In the genomic region with DNA sequence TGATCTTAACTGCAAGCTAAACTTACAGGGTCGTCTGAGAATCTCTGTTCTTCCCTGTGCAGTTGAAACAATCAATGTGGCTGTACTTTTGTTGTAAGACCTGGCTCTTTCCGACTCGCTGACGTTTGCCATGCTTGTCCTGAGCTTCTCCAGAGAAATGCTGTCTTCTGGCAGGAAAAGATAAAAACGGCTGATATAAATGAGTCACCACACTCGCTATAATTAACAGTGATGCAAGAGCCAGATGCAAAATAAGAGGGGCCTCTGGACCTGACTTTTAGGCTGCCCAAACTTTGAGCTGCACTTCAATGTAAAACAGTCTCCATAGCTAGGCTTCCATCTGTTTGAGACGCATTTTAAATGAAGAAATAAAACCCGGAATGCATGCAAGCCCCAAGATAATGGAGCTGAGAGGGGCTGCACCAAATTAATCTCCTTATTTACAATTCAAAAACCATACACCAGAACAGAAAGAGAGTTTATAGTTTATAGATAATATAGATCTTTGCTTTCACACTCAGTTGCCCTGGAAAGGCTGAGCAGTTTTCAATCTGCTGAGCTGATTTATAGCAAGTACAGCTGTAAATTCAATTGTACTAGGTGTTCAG, we compare ENCODE assay signal across 1 cellular context.
TF ChIP-seq lines count a peak whose summit lies in the region.

No MANE protein-coding gene starts in this region.

TF ChIP-seq in K562, 482 proteins besides CTCF, POLR2A, EP300 and RAD21 (continued from another document):
- TF ChIP-seq TCFL5 (CRISPR knock-in tag; conservative IDR thresholded peaks at IDR 0.05) (no peak), SIN3A (IDR thresholded peaks at IDR 0.05; ENCODE audit: borderline replicate concordance in 2 of 2, control insufficient read depth in 1 of 2, low read depth in 2 of 2, low read length in 2 of 2) (no peak), FOS (IDR thresholded peaks at IDR 0.05; ENCODE audit: extremely low read depth, insufficient read length) (peak; percentile 62), NR2F6 (CRISPR knock-in tag; IDR thresholded peaks at IDR 0.05) (no peak), NFXL1 (CRISPR knock-in tag; IDR thresholded peaks at IDR 0.05) (no peak), HDAC2 (IDR thresholded peaks at IDR 0.05) (peak; percentile 36; the same call in 1 of the 2 replicates), HNRNPUL1 (IDR thresholded peaks at IDR 0.05; ENCODE audit: low read length) (no peak), SAP30 (IDR thresholded peaks at IDR 0.05; ENCODE audit: borderline replicate concordance, insufficient read depth, low read depth, low read length, poor library complexity, severe bottlenecking) (no peak), MCM7 (IDR thresholded peaks at IDR 0.05) (no peak), ZNF274 (IDR thresholded peaks at IDR 0.05; ENCODE audit: borderline replicate concordance, low read depth, low read length) (no peak), PRPF4 (IDR thresholded peaks at IDR 0.05; ENCODE audit: insufficient read depth, low read depth, low read length, poor library complexity, severe bottlenecking) (no peak), NCOR1 (IDR thresholded peaks at IDR 0.05) (peak; percentile 64), SMAD3 (CRISPR knock-in tag; conservative IDR thresholded peaks at IDR 0.05) (no peak; the same call in 1 of the 2 replicates), LCOR (CRISPR knock-in tag; IDR thresholded peaks at IDR 0.05) (no peak), CBX8 (IDR thresholded peaks at IDR 0.05; ENCODE audit: borderline replicate concordance, extremely low read depth, low read depth, low read length, poor library complexity, severe bottlenecking) (no peak), ETV1 (tag; conservative IDR thresholded peaks at IDR 0.05; ENCODE audit: low read depth) (peak; percentile 50; the same call in 1 of the 2 replicates), NCOA1 (IDR thresholded peaks at IDR 0.05; ENCODE audit: low read depth) (peak; percentile 54; the same call in 1 of the 2 replicates), SUPT5H (IDR thresholded peaks at IDR 0.05) (no peak)
- TF ChIP-seq, protein P1, sequence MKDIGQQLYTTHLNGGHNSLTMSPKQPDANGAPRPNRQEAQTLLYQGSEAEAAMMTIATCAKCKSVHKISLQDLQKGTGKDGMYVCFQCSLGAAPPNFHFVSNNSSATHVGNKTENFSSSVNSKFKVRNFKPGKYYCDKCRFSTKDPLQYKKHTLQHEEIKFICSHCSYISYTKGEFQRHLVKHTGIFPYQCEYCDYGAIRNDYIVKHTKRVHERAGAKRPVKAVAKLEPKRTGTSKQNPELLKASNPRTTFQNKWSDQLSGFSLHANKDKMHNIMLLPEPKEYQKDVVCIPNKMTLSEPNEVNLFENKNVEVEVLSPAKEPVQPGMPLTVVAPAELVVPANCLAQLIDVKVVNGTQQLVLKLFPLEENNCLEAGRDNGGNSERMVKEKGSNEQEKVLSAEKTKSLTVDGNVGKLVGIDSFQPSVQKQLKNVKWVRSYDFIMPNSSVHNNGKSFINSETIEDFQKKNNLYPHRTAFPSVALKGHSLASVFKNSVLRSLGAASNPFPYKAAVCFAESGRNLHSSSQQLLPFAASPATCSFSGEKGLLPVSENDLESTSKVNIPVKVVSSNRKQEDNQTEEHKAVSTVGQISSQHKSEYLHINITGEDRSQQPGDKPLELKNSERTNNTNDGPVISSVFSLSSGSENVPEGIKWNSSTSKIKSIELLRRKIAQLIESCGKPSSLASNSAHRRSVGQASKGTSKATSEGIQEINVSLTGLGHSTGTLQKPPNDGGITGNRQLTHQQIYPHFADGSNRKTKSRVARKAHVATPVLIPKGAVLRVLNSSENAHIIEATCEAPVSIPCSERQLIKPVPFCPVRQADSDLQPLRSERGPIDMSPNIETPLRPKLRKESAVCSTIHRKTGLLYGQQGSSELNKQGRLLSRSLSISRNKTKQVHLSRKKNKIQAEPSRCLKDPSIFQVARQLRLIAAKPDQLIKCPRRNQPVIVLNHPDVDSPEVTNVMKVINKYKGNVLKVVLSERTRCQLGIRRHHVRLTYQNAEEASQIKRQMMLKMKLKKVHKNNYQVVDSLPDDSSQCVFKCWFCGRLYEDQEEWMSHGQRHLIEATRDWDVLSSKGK (CRISPR knock-in tag; IDR thresholded peaks at IDR 0.05), result no peak
- TF ChIP-seq, protein P2, sequence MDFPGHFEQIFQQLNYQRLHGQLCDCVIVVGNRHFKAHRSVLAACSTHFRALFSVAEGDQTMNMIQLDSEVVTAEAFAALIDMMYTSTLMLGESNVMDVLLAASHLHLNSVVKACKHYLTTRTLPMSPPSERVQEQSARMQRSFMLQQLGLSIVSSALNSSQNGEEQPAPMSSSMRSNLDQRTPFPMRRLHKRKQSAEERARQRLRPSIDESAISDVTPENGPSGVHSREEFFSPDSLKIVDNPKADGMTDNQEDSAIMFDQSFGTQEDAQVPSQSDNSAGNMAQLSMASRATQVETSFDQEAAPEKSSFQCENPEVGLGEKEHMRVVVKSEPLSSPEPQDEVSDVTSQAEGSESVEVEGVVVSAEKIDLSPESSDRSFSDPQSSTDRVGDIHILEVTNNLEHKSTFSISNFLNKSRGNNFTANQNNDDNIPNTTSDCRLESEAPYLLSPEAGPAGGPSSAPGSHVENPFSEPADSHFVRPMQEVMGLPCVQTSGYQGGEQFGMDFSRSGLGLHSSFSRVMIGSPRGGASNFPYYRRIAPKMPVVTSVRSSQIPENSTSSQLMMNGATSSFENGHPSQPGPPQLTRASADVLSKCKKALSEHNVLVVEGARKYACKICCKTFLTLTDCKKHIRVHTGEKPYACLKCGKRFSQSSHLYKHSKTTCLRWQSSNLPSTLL (IDR thresholded peaks at IDR 0.05), result no peak
- TF ChIP-seq, protein P3, sequence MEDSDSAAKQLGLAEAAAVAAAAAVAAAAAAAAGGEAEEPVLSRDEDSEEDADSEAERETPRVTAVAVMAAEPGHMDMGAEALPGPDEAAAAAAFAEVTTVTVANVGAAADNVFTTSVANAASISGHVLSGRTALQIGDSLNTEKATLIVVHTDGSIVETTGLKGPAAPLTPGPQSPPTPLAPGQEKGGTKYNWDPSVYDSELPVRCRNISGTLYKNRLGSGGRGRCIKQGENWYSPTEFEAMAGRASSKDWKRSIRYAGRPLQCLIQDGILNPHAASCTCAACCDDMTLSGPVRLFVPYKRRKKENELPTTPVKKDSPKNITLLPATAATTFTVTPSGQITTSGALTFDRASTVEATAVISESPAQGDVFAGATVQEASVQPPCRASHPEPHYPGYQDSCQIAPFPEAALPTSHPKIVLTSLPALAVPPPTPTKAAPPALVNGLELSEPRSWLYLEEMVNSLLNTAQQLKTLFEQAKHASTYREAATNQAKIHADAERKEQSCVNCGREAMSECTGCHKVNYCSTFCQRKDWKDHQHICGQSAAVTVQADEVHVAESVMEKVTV (CRISPR knock-in tag; IDR thresholded peaks at IDR 0.05), result 0 out of 2 replicates have a peak, but pooled peaks have one; percentile 14
- TF ChIP-seq, protein P4, sequence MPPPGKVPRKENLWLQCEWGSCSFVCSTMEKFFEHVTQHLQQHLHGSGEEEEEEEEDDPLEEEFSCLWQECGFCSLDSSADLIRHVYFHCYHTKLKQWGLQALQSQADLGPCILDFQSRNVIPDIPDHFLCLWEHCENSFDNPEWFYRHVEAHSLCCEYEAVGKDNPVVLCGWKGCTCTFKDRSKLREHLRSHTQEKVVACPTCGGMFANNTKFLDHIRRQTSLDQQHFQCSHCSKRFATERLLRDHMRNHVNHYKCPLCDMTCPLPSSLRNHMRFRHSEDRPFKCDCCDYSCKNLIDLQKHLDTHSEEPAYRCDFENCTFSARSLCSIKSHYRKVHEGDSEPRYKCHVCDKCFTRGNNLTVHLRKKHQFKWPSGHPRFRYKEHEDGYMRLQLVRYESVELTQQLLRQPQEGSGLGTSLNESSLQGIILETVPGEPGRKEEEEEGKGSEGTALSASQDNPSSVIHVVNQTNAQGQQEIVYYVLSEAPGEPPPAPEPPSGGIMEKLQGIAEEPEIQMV (tag; conservative IDR thresholded peaks at IDR 0.05; ENCODE audit: low read depth), result no peak
- TF ChIP-seq, protein P5, sequence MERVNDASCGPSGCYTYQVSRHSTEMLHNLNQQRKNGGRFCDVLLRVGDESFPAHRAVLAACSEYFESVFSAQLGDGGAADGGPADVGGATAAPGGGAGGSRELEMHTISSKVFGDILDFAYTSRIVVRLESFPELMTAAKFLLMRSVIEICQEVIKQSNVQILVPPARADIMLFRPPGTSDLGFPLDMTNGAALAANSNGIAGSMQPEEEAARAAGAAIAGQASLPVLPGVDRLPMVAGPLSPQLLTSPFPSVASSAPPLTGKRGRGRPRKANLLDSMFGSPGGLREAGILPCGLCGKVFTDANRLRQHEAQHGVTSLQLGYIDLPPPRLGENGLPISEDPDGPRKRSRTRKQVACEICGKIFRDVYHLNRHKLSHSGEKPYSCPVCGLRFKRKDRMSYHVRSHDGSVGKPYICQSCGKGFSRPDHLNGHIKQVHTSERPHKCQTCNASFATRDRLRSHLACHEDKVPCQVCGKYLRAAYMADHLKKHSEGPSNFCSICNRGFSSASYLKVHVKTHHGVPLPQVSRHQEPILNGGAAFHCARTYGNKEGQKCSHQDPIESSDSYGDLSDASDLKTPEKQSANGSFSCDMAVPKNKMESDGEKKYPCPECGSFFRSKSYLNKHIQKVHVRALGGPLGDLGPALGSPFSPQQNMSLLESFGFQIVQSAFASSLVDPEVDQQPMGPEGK (CRISPR knock-in tag; IDR thresholded peaks at IDR 0.05; ENCODE audit: borderline replicate concordance), result no peak
